1 cellular context compared by ENCODE assay signal in genomic region chr2:123051136-123051535, GRCh38.
TF ChIP-seq lines count a peak whose summit lies in the region.

No MANE protein-coding gene starts in this region.

TF ChIP-seq in H1, 55 proteins besides CTCF, POLR2A, EP300 and RAD21 (continued from another document):
- TF ChIP-seq, protein P1, sequence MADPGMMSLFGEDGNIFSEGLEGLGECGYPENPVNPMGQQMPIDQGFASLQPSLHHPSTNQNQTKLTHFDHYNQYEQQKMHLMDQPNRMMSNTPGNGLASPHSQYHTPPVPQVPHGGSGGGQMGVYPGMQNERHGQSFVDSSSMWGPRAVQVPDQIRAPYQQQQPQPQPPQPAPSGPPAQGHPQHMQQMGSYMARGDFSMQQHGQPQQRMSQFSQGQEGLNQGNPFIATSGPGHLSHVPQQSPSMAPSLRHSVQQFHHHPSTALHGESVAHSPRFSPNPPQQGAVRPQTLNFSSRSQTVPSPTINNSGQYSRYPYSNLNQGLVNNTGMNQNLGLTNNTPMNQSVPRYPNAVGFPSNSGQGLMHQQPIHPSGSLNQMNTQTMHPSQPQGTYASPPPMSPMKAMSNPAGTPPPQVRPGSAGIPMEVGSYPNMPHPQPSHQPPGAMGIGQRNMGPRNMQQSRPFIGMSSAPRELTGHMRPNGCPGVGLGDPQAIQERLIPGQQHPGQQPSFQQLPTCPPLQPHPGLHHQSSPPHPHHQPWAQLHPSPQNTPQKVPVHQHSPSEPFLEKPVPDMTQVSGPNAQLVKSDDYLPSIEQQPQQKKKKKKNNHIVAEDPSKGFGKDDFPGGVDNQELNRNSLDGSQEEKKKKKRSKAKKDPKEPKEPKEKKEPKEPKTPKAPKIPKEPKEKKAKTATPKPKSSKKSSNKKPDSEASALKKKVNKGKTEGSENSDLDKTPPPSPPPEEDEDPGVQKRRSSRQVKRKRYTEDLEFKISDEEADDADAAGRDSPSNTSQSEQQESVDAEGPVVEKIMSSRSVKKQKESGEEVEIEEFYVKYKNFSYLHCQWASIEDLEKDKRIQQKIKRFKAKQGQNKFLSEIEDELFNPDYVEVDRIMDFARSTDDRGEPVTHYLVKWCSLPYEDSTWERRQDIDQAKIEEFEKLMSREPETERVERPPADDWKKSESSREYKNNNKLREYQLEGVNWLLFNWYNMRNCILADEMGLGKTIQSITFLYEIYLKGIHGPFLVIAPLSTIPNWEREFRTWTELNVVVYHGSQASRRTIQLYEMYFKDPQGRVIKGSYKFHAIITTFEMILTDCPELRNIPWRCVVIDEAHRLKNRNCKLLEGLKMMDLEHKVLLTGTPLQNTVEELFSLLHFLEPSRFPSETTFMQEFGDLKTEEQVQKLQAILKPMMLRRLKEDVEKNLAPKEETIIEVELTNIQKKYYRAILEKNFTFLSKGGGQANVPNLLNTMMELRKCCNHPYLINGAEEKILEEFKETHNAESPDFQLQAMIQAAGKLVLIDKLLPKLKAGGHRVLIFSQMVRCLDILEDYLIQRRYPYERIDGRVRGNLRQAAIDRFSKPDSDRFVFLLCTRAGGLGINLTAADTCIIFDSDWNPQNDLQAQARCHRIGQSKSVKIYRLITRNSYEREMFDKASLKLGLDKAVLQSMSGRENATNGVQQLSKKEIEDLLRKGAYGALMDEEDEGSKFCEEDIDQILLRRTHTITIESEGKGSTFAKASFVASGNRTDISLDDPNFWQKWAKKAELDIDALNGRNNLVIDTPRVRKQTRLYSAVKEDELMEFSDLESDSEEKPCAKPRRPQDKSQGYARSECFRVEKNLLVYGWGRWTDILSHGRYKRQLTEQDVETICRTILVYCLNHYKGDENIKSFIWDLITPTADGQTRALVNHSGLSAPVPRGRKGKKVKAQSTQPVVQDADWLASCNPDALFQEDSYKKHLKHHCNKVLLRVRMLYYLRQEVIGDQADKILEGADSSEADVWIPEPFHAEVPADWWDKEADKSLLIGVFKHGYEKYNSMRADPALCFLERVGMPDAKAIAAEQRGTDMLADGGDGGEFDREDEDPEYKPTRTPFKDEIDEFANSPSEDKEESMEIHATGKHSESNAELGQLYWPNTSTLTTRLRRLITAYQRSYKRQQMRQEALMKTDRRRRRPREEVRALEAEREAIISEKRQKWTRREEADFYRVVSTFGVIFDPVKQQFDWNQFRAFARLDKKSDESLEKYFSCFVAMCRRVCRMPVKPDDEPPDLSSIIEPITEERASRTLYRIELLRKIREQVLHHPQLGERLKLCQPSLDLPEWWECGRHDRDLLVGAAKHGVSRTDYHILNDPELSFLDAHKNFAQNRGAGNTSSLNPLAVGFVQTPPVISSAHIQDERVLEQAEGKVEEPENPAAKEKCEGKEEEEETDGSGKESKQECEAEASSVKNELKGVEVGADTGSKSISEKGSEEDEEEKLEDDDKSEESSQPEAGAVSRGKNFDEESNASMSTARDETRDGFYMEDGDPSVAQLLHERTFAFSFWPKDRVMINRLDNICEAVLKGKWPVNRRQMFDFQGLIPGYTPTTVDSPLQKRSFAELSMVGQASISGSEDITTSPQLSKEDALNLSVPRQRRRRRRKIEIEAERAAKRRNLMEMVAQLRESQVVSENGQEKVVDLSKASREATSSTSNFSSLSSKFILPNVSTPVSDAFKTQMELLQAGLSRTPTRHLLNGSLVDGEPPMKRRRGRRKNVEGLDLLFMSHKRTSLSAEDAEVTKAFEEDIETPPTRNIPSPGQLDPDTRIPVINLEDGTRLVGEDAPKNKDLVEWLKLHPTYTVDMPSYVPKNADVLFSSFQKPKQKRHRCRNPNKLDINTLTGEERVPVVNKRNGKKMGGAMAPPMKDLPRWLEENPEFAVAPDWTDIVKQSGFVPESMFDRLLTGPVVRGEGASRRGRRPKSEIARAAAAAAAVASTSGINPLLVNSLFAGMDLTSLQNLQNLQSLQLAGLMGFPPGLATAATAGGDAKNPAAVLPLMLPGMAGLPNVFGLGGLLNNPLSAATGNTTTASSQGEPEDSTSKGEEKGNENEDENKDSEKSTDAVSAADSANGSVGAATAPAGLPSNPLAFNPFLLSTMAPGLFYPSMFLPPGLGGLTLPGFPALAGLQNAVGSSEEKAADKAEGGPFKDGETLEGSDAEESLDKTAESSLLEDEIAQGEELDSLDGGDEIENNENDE (IDR thresholded peaks at IDR 0.05; ENCODE audit: insufficient replicate concordance, low read length) = no peak
- TF ChIP-seq NANOG (IDR thresholded peaks at IDR 0.05; ENCODE audit: insufficient read depth, low read depth, low read length, poor library complexity, severe bottlenecking) = no peak
- no peak for TF ChIP-seq CBX5 (IDR thresholded peaks at IDR 0.05; ENCODE audit: low read depth, low read length)
- no peak for TF ChIP-seq JUND (IDR thresholded peaks at IDR 0.05; ENCODE audit: low read length)
- TF ChIP-seq GTF2F1 (IDR thresholded peaks at IDR 0.05; ENCODE audit: borderline replicate concordance, low read depth, low read length) = no peak
TF ChIP-seq in H1: peak in this region for 0.
